ENCODE assay signal across 1 cellular context in genomic region chr3:131142580-131142979, GRCh38.
TF ChIP-seq lines count a peak whose summit lies in the region.

No MANE protein-coding gene starts in this region.

TF ChIP-seq in IMR-90, 13 proteins besides CTCF, POLR2A, EP300 and RAD21 (continued from another document):
- TF ChIP-seq ELK1 (IDR thresholded peaks at IDR 0.05; ENCODE audit: borderline replicate concordance, low read depth, low read length) (no peak), MAZ (IDR thresholded peaks at IDR 0.05; ENCODE audit: borderline replicate concordance, low read depth, low read length) (no peak), SMC3 (IDR thresholded peaks at IDR 0.05; ENCODE audit: low read depth, low read length) (no peak), NFE2L2 (IDR thresholded peaks at IDR 0.05; ENCODE audit: low read depth, low read length) (no peak), RCOR1 (IDR thresholded peaks at IDR 0.05; ENCODE audit: insufficient replicate concordance, low read length) (no peak)
